Comparison of ENCODE assay signal across 8 cellular contexts in genomic region chr6:37696841-37697735, GRCh38. TPM values are rescaled to one million over a fixed set of nuclear protein-coding genes. Genes with fewer than 3 reads are reported as not detected.
DNase-seq lines count a peak whose midpoint lies in the region; ATAC-seq, FAIRE-seq and TF ChIP-seq lines count a peak whose summit lies in the region.

No MANE protein-coding gene starts in this region.

- H3K27me3 ChIP-seq in SK-N-SH (ENCODE audit: insufficient read depth) = no peaks in the 10 kb centered on the region

- TF ChIP-seq CTCF in 22Rv1 (IDR thresholded peaks at IDR 0.05) = peak; percentile 16; the same call in 1 of the 2 replicates
- TF ChIP-seq CTCF in SK-N-SH (IDR thresholded peaks at IDR 0.05) = peak; percentile 12; the same call in 1 of the 2 replicates
- TF ChIP-seq CTCF in astrocyte of the spinal cord (IDR thresholded peaks at IDR 0.05; ENCODE audit: low read depth, low read length) = no peak
- no peak for TF ChIP-seq CTCF in kidney (IDR thresholded peaks at IDR 0.05; ENCODE audit: borderline replicate concordance, extremely low read depth, insufficient read depth)

- H3F3A ChIP-seq in SK-N-SH (replicated peaks; ENCODE audit: insufficient read depth) = no peaks in the 10 kb centered on the region

- ATAC-seq in GM19023 (IDR thresholded peaks at IDR 0.05; ENCODE audit: unreplicated experiment) = peak; percentile 26
- ATAC-seq in GM19463 (IDR thresholded peaks at IDR 0.05; ENCODE audit: unreplicated experiment) = no peak

- H3K36me3 ChIP-seq in SK-N-SH (replicated peaks in 1 of 2; ENCODE audit: control insufficient read depth in 1 of 2, insufficient read depth in 2 of 2, low read length in 1 of 2) (no peaks in the 10 kb centered on the region), kidney (ENCODE audit: control insufficient read depth in 1 of 2, insufficient read depth in 2 of 2, low read length in 2 of 2) (no peaks in the 10 kb centered on the region)

- intact Hi-C loops in kidney (cut with DNase I) = loop anchor here (10.0 kb wide), 1 partner anchor 212 kb away; no protein-coding TSS in a partner anchor

- no peak for TF ChIP-seq EP300 in SK-N-SH (IDR thresholded peaks at IDR 0.05; ENCODE audit: borderline replicate concordance in 1 of 2, low read depth in 1 of 2, low read length in 1 of 2)

- DNase-seq in SK-N-SH = peak; percentile 82
- DNase-seq in astrocyte of the spinal cord (ENCODE audit: low read depth, low spot score) = peak; percentile 22
- no peak for DNase-seq in kidney
- peak; percentile 35 to 44 for DNase-seq in stimulated activated CD4-positive, alpha-beta T cell treated with anti-CD3 and anti-CD28 coated beads, Interleukin-4, amount 100 ng/mL, for 4 hours
- DNase-seq in KG1 (lab: John Stamatoyannopoulos, UW) = no peak

- no peak for FAIRE-seq in kidney (lab: Jason Lieb, UNC)

- no peaks in the 10 kb centered on the region for H3K79me2 ChIP-seq in SK-N-SH (ENCODE audit: insufficient read depth)

- CTCF ChIA-PET in SK-N-SH (lab: Yijun Ruan, JAX) = interaction anchor here (0.7 to 1.4 kb wide), 4 partner anchors 9 to 215 kb away, joined by 3 to 5 read pairs (median 4); no protein-coding TSS in a partner anchor

- H3K9ac ChIP-seq in SK-N-SH (peak overlapping the region; percentile 74; the same call in 1 of the 2 replicates), kidney (ENCODE audit: low read length in 2 of 2) (peak overlapping the region in 1 of 2 donors; percentile 26)

- peaks cover 21% of the 10 kb centered on the region for H4K20me1 ChIP-seq in SK-N-SH (ENCODE audit: insufficient read depth)

- peak overlapping the region; percentile 98 for H3K4me2 ChIP-seq in SK-N-SH

- H3K4me1 ChIP-seq in SK-N-SH (ENCODE audit: control insufficient read depth in 1 of 2, insufficient read depth in 2 of 2, low read depth in 1 of 2, low read length in 1 of 2) = peaks cover 0 to 21% of the 10 kb centered on the region in 2 experiments; a peak in 2 of 4 replicates
- peaks cover 5 to 11% of the 10 kb centered on the region in 2 donors for H3K4me1 ChIP-seq in kidney (ENCODE audit: control insufficient read depth in 1 of 2, insufficient read depth in 1 of 2, low read depth in 1 of 2, low read length in 2 of 2)

- no peaks in the 10 kb centered on the region for H3K9me2 ChIP-seq in SK-N-SH

- WGBS in SK-N-SH (ENCODE audit: low lambda C conversion rate) = 1% methylated on average over 39 of the region's 120 CpGs

- POLR2A ChIA-PET in SK-N-SH (lab: Yijun Ruan, JAX) = interaction anchor here (0.6 to 0.7 kb wide), 2 partner anchors 209 to 297 kb away, joined by 3 to 4 read pairs; no protein-coding TSS in a partner anchor

- in situ Hi-C loops in astrocyte of the spinal cord (cut with HindIII; ENCODE audit: low sequenced_read_pairs) = no loop called here

- peak overlapping the region; percentile 69 to 89 for H3K4me3 ChIP-seq in SK-N-SH (ENCODE audit: low read depth in 2 of 2, low read length in 1 of 2)
- peak overlapping the region; percentile 66 for H3K4me3 ChIP-seq in astrocyte of the spinal cord (ENCODE audit: low read depth, low read length)
- H3K4me3 ChIP-seq in kidney (ENCODE audit: low read length in 2 of 2) = peak overlapping the region; percentile 42 to 84

- H2AFZ ChIP-seq in SK-N-SH (ENCODE audit: low read depth) = peak overlapping the region; percentile 88; the same call in 1 of the 2 replicates

- peak overlapping the region; percentile 47 for H3K27ac ChIP-seq in 22Rv1
- H3K27ac ChIP-seq in SK-N-SH (ENCODE audit: low read depth in 2 of 2, low read length in 1 of 2) = peak overlapping the region; percentile 41 to 61; a peak in 3 of 4 replicates
- H3K27ac ChIP-seq in kidney (ENCODE audit: low read depth in 2 of 2, low read length in 2 of 2) = peak overlapping the region in 1 of 2 donors; percentile 56

- H3K9me3 ChIP-seq in SK-N-SH (no peaks in the 10 kb centered on the region), kidney (ENCODE audit: control insufficient read depth in 1 of 2, low read length in 2 of 2) (no peaks in the 10 kb centered on the region)

- no peak for TF ChIP-seq RAD21 in SK-N-SH (IDR thresholded peaks at IDR 0.05; ENCODE audit: low read length)

TF ChIP-seq in SK-N-SH, 30 proteins besides CTCF, POLR2A, EP300 and RAD21:
- TF ChIP-seq RCOR1 (IDR thresholded peaks at IDR 0.05; ENCODE audit: low read length) (no peak), FOXM1 (IDR thresholded peaks at IDR 0.05; ENCODE audit: low read depth) (no peak), MXI1 (IDR thresholded peaks at IDR 0.05; ENCODE audit: low read depth, low read length) (no peak), FOXJ3 (CRISPR knock-in tag; IDR thresholded peaks at IDR 0.05) (no peak), REST (IDR thresholded peaks at IDR 0.05; ENCODE audit: low read depth, low read length) (no peak), TAF1 (IDR thresholded peaks at IDR 0.05; ENCODE audit: borderline replicate concordance, low read depth, low read length) (no peak), NRF1 (IDR thresholded peaks at IDR 0.05; ENCODE audit: low read depth, low read length) (no peak)

RNA-seq across cellular contexts. Expression of gene MDGA1, which starts 0.6 kb away (rescaled TPM):
- polyA plus RNA-seq in SK-N-SH (2012; rRNA removed) (4.4 and 5.1 TPM in 2 replicates), kidney (ENCODE audit: insufficient read depth, low read depth, low replicate concordance) (1.5 TPM)
- polyA plus RNA-seq in SK-N-SH (2012; cell fraction: cytosol; rRNA removed) = 1.5 and 2.0 TPM in 2 replicates
- polyA plus RNA-seq in SK-N-SH (2012; cell fraction: nucleus; rRNA removed) = 9.9 and 16.9 TPM in 2 replicates
- total RNA-seq in kidney = 0.91 TPM

Comparison
In these comparisons a context has a peak if more than half of its experiments do, and no peak if none do; other contexts are left out.
1. CTCF ChIP-seq: peak in 22Rv1 (single experiment) and SK-N-SH (single experiment); none in astrocyte of the spinal cord (single experiment) and kidney (single experiment).
2. DNase-seq: peak in SK-N-SH (single experiment), astrocyte of the spinal cord (single experiment) and stimulated activated CD4-positive, alpha-beta T cell treated with anti-CD3 and anti-CD28 coated beads, Interleukin-4, amount 100 ng/mL, for 4 hours (2 of 2); none in kidney (single experiment) and KG1 (single experiment).
3. Peak in every context shown above with its lines, with median percentiles within 50 percentile points of each other: H3K4me3 ChIP-seq.